ENCODE assay signal across 13 cellular contexts in the genomic region with DNA sequence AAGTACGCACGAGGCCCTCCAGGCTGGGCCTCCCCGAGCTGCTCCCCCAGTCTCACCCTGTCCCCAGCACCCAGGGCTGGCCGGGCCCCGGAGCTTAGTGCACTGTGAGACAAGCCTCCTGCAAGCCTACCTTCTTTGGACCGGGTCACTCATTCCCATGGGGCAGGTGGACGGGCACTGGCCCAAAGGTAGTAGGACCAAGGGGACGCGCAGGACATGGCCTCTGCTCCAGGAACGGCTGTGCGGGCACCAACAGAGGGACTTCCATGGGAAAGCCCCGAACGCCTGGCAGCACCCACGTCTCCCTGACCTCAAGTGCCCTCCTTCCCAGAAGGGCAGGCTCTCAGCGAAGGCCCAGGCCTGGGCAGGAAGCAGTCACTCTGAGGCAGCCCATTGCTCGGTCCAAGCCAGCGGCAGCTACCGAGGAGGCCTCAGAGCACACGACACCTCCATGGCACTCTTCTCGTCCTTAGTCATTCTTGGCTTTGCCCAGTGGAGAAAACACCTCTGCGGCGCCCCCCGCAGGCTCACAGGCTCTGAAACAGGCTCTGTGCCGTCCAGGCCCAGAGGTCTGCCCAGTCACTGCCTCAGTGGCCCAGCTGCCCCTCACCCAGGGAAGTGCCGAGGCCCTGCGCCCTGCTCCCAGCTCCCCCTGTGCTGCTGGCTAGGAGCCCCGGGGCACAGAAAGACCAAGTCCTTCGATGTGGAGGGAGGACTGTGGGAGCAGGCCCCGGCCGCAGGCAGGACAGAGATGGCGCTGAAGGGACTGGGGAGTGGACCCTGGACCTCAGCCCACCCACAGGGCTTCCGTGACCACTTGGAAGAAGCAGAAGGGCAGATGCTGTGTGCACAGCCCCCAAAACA. TPM values are rescaled to one million over a fixed set of nuclear protein-coding genes. Genes with fewer than 3 reads are reported as not detected.
DNase-seq lines count a peak whose midpoint lies in the region; ATAC-seq, FAIRE-seq and TF ChIP-seq lines count a peak whose summit lies in the region.
"Had no signal": no experiment of that assay in that cellular context is flagged by ENCODE, and none has a peak within 500 bp of the region (broad histone marks: within the 10 kb centered on the region; RNA-seq: fewer than 3 reads in every experiment).

No MANE protein-coding gene starts in this region.

- no peaks in the 10 kb centered on the region for H3K79me2 ChIP-seq in HepG2 (ENCODE audit: insufficient read depth, low read length)

- H3K4me2 ChIP-seq in HepG2 (ENCODE audit: low read depth, low read length), result no peak overlapping the region

- TF ChIP-seq RAD21 in HepG2 (CRISPR knock-in tag; IDR thresholded peaks at IDR 0.05), result no peak

- POLR2A ChIA-PET in HepG2 (lab: Yijun Ruan, JAX), result no interaction called here

- H2AFZ ChIP-seq in HepG2 (ENCODE audit: low read length), result no peak overlapping the region

- ATAC-seq in right lobe of liver, result peak in 1 of 4 donors; percentile 3
- ATAC-seq in HepG2, result no peak
- no peak for ATAC-seq in gastroesophageal sphincter
- ATAC-seq in HG03432 (IDR thresholded peaks at IDR 0.05; ENCODE audit: unreplicated experiment), result no peak
- no peak for ATAC-seq in GM21737 (IDR thresholded peaks at IDR 0.05; ENCODE audit: unreplicated experiment)
- no peak for ATAC-seq in HG03469 (IDR thresholded peaks at IDR 0.05; ENCODE audit: unreplicated experiment)

- in situ Hi-C loops in HepG2 (cut with HindIII; ENCODE audit: extremely low pct_ligation_motif_present, low pct_unique_long_range_greater_than_20kb), result no loop called here

- no peak for TF ChIP-seq CTCF in right lobe of liver (IDR thresholded peaks at IDR 0.05)
- TF ChIP-seq CTCF in HepG2 (CRISPR knock-in tag; IDR thresholded peaks at IDR 0.05), result no peak
- peak in 2 of 4 experiments; percentile 19 to 41 for TF ChIP-seq CTCF in gastroesophageal sphincter (IDR thresholded peaks at IDR 0.05)
- TF ChIP-seq CTCF in prostate gland (IDR thresholded peaks at IDR 0.05), result no peak

- H3K9me3 ChIP-seq in right lobe of liver, result no peaks in the 10 kb centered on the region
- no peaks in the 10 kb centered on the region for H3K9me3 ChIP-seq in HepG2 (ENCODE audit: low read length)
- H3K9me3 ChIP-seq in gastroesophageal sphincter, result no peaks in the 10 kb centered on the region
- H3K9me3 ChIP-seq in prostate gland, result no peaks in the 10 kb centered on the region

- BruUV-seq in HepG2 (replicated peaks; lab: Mats Ljungman, UMichigan), result no TSS peak

- TF ChIP-seq POLR2A in right lobe of liver (IDR thresholded peaks at IDR 0.05), result no peak
- TF ChIP-seq POLR2A in HepG2 (IDR thresholded peaks at IDR 0.05; ENCODE audit: insufficient read depth in 1 of 2, low read depth in 2 of 2, low read length in 2 of 2), result no peak
- no peak for TF ChIP-seq POLR2A in gastroesophageal sphincter (IDR thresholded peaks at IDR 0.05)
- no peak for TF ChIP-seq POLR2A in prostate gland (IDR thresholded peaks at IDR 0.05)

- no peak for FAIRE-seq in HepG2 (lab: Jason Lieb, UNC)

- no CpG with 5 or more reads among the region's 32 CpGs for WGBS in right lobe of liver (ENCODE audit: insufficient coverage, low coverage, low lambda C conversion rate, missing lambda C conversion rate)
- WGBS in HepG2 (ENCODE audit: low lambda C conversion rate), result 90% methylated on average over 3 of the region's 32 CpGs
- WGBS in gastroesophageal sphincter (ENCODE audit: low coverage in 1 of 2), 2 donors, result 40 to 75% methylated on average over 1 to 4 of the region's 32 CpGs
- WGBS in prostate gland, result 90% methylated on average over 32 of the region's 32 CpGs

- DNase-seq in right lobe of liver (peak in 2 of 3 donors; percentile 13 to 45), HepG2 (ENCODE audit: low spot score) (no peak), prostate gland (ENCODE audit: low spot score) (no peak), GM19240 (ENCODE audit: insufficient read length, low spot score) (no peak)
- DNase-seq: ACHN, immature natural killer cell, Karpas-422, NCI-H2081 treated with DMSO at 0.1 percent for 48 hours, substantia nigra had no signal

- H3K27ac ChIP-seq in right lobe of liver (no peak overlapping the region), HepG2 (ENCODE audit: extremely low read length, insufficient read depth, low read length) (no peak overlapping the region), gastroesophageal sphincter (peak overlapping the region; percentile 57 to 96 (median 93)), prostate gland (peak overlapping the region; percentile 60 to 66)

- H3K27me3 ChIP-seq in right lobe of liver, result no peaks in the 10 kb centered on the region
- no peaks in the 10 kb centered on the region for H3K27me3 ChIP-seq in HepG2 (ENCODE audit: control insufficient read depth in 1 of 2, insufficient read depth in 2 of 2, low read length in 2 of 2)
- H3K27me3 ChIP-seq in gastroesophageal sphincter, result no peaks in the 10 kb centered on the region
- H3K27me3 ChIP-seq in prostate gland (replicated peaks; ENCODE audit: insufficient read depth), result no peaks in the 10 kb centered on the region

- H4K20me1 ChIP-seq in HepG2 (ENCODE audit: insufficient read depth, low read length), result peaks cover 5% of the 10 kb centered on the region; the same call in 1 of the 2 replicates

- H3K4me3 ChIP-seq in right lobe of liver, result no peak overlapping the region
- H3K4me3 ChIP-seq in HepG2 (replicated peaks in 1 of 3; ENCODE audit: insufficient read depth in 1 of 3, low read depth in 2 of 3, low read length in 3 of 3), result no peak overlapping the region
- peak overlapping the region in 1 of 2 donors; percentile 57 for H3K4me3 ChIP-seq in gastroesophageal sphincter
- H3K4me3 ChIP-seq in prostate gland, result no peak overlapping the region

- intact Hi-C loops in right lobe of liver (cut with DNase I) (no loop called here), HepG2 (cut with micrococcal nuclease; ENCODE audit: unreplicated experiment) (no loop called here), prostate gland (cut with DNase I) (no loop called here)

- H3K36me3 ChIP-seq in right lobe of liver (peaks cover 0 to 9% (median 4%) of the 10 kb centered on the region in 4 donors), HepG2 (replicated peaks in 1 of 2; ENCODE audit: control insufficient read depth in 1 of 2, insufficient read depth in 2 of 2, low read length in 2 of 2) (peaks cover 14 to 20% of the 10 kb centered on the region in 2 experiments; a peak in 4 of 5 replicates), gastroesophageal sphincter (peaks cover 0 to 30% of the 10 kb centered on the region in 2 donors), prostate gland (no peaks in the 10 kb centered on the region)

- no peak overlapping the region for H3K9ac ChIP-seq in HepG2 (ENCODE audit: insufficient read depth, low read depth, low read length)

- CTCF ChIA-PET in HepG2 (lab: Yijun Ruan, JAX; ENCODE audit: low intra/inter-chr PET ratio, low total read pairs), result no interaction called here

- no peak for TF ChIP-seq EP300 in HepG2 (IDR thresholded peaks at IDR 0.05; ENCODE audit: low read depth in 2 of 2, low read length in 2 of 2)
- no peak for TF ChIP-seq EP300 in HepG2 (CRISPR knock-in tag; IDR thresholded peaks at IDR 0.05; ENCODE audit: borderline replicate concordance)
- TF ChIP-seq EP300 in gastroesophageal sphincter (IDR thresholded peaks at IDR 0.05), result no peak

- H3K4me1 ChIP-seq in right lobe of liver (peaks cover 0 to 2% (median 0%) of the 10 kb centered on the region in 4 donors), HepG2 (ENCODE audit: insufficient read depth, low read length) (no peaks in the 10 kb centered on the region), gastroesophageal sphincter (peaks cover 12 to 100% (median 88%) of the 10 kb centered on the region in 3 donors), prostate gland (replicated peaks) (peaks cover 6% of the 10 kb centered on the region)

TF ChIP-seq in HepG2, 621 proteins besides CTCF, POLR2A, EP300 and RAD21 (continues in another document):
- no peak for TF ChIP-seq ZBTB21 (CRISPR knock-in tag; IDR thresholded peaks at IDR 0.05)
- TF ChIP-seq, protein P1, sequence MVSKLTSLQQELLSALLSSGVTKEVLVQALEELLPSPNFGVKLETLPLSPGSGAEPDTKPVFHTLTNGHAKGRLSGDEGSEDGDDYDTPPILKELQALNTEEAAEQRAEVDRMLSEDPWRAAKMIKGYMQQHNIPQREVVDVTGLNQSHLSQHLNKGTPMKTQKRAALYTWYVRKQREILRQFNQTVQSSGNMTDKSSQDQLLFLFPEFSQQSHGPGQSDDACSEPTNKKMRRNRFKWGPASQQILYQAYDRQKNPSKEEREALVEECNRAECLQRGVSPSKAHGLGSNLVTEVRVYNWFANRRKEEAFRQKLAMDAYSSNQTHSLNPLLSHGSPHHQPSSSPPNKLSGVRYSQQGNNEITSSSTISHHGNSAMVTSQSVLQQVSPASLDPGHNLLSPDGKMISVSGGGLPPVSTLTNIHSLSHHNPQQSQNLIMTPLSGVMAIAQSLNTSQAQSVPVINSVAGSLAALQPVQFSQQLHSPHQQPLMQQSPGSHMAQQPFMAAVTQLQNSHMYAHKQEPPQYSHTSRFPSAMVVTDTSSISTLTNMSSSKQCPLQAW (CRISPR knock-in tag; IDR thresholded peaks at IDR 0.05), result no peak

RNA-seq across cellular contexts. Expression of a gene that starts 3.8 kb away (rescaled TPM):
- total RNA-seq in right lobe of liver (10 to 100 TPM in 5 of 6 experiments, 1 to 10 TPM in 1; 8.5 to 17.0 (median 14.1) TPM), HepG2 (2016; rRNA removed; fragmentation: Illumina TruSeq; extraction: Trizol) (21.8 and 22.3 TPM in 2 replicates), gastroesophageal sphincter (100 to 1,000 TPM in 2 of 4 donors, 10 to 100 TPM in 2; 59.6 to 103 (median 87.8) TPM), prostate gland (10 to 100 TPM; 39.3 to 46.5 TPM)
- 10.4 and 12.3 TPM in 2 replicates for total RNA-seq in HepG2 (2016; cell fraction: cytosol; rRNA removed; fragmentation: Illumina TruSeq; extraction: Trizol; ENCODE audit: low read depth)
- 21.2 and 23.8 TPM in 2 replicates for total RNA-seq in HepG2 (2016; cell fraction: insoluble cytoplasmic fraction; rRNA removed; fragmentation: Illumina TruSeq; extraction: Trizol)
- total RNA-seq in HepG2 (2016; cell fraction: membrane; rRNA removed; fragmentation: Illumina TruSeq; extraction: Trizol), result 16.9 and 20.1 TPM in 2 replicates
- 12.2 and 12.9 TPM in 2 replicates for total RNA-seq in HepG2 (2016; cell fraction: nucleus; rRNA removed; fragmentation: Illumina TruSeq; extraction: Trizol)
- 27.7 and 37.6 TPM in 2 replicates for polyA plus RNA-seq in HepG2 (2011; rRNA removed)
- 24.6 and 33.1 TPM in 2 replicates for polyA plus RNA-seq in HepG2 (2011; cell fraction: cytosol; rRNA removed)
- polyA plus RNA-seq in HepG2 (2011; cell fraction: nucleus; rRNA removed), result 72.4 and 74.8 TPM in 2 replicates
- 15.8 and 25.3 TPM in 2 replicates for polyA plus RNA-seq in HepG2 (2012)
- polyA plus RNA-seq in HepG2 (2016; cell fraction: cytosol; fragmentation: Illumina TruSeq; extraction: Trizol; ENCODE audit: low read depth), result 8.6 and 10.0 TPM in 2 replicates
- 23.8 and 24.4 TPM in 2 replicates for polyA plus RNA-seq in HepG2 (2016; cell fraction: insoluble cytoplasmic fraction; fragmentation: Illumina TruSeq; extraction: Trizol; ENCODE audit: low read depth)
- polyA plus RNA-seq in HepG2 (2016; cell fraction: membrane; fragmentation: Illumina TruSeq; extraction: Trizol; ENCODE audit: low read depth), result 15.0 and 16.7 TPM in 2 replicates
- polyA plus RNA-seq in HepG2 (2016; cell fraction: nucleus; fragmentation: Illumina TruSeq; extraction: Trizol; ENCODE audit: insufficient read depth, low read depth), result 23.4 and 24.8 TPM in 2 replicates
- polyA minus RNA-seq in HepG2 (2011; rRNA and poly(A)+ RNA removed; ENCODE audit: low replicate concordance), result 21.3 and 36.0 TPM in 2 replicates
- polyA minus RNA-seq in HepG2 (2011; cell fraction: cytosol; rRNA and poly(A)+ RNA removed), result 7.4 and 16.7 TPM in 2 replicates
- 8.7 and 9.8 TPM in 2 replicates for polyA minus RNA-seq in HepG2 (2011; cell fraction: nucleus; rRNA and poly(A)+ RNA removed)

Comparison
In these comparisons a context has a peak if more than half of its experiments do, and no peak if none do; other contexts are left out.
1. DNase-seq: peak in right lobe of liver (2 of 3); none in HepG2 (single experiment), prostate gland (single experiment) and GM19240 (single experiment).
2. H3K27ac ChIP-seq: peak in gastroesophageal sphincter (4 of 4) and prostate gland (2 of 2); none in right lobe of liver (0 of 3) and HepG2 (single experiment).